Comparison of ENCODE assay signal across 33 cellular contexts in genomic region chr16:86480444-86480843, GRCh38. TPM values are rescaled to one million over a fixed set of nuclear protein-coding genes. Genes with fewer than 3 reads are reported as not detected.
DNase-seq lines count a peak whose midpoint lies in the region; ATAC-seq and TF ChIP-seq lines count a peak whose summit lies in the region.
"Had no signal": no experiment of that assay in that cellular context is flagged by ENCODE, and none has a peak within 500 bp of the region (broad histone marks: within the 10 kb centered on the region; RNA-seq: fewer than 3 reads in every experiment).

No MANE protein-coding gene starts in this region.

- H3K4me1 Mint-ChIP-seq in GM23338, result peaks cover 8% of the 10 kb centered on the region; the same call in 2 of the 3 replicates
- H3K4me1 Mint-ChIP-seq: activated B cell treated with CpG ODN at 0.5 μM for 24 hours; activated naive CD8-positive, alpha-beta T cell treated with anti-CD3 and anti-CD28 coated beads for 36 hours; immature natural killer cell; neural progenitor cell; stimulated activated effector memory CD8-positive, alpha-beta T cell treated with anti-CD3 and anti-CD28 coated beads, Interleukin-12 subunit alpha, Interleukin-12 subunit beta, amount 100 ng/mL, for 72 hours had no signal

- peak overlapping the region; percentile 1 for H3K27ac ChIP-seq in angular gyrus (ENCODE audit: low read depth, low read length)
- H3K27ac ChIP-seq in GM23338 (ENCODE audit: low read depth), result no peak overlapping the region
- H3K27ac ChIP-seq: BLaER1 treated with 17β-estradiol and CSF1 and Interleukin-3, amounts not matched to agents 10 nM and 100 nM; neural progenitor cell; vagina had no signal

- no peaks in the 10 kb centered on the region for H3K27me3 Mint-ChIP-seq in GM23338 (ENCODE audit: insufficient read depth, low read depth, poor library complexity)

- H3K79me2 ChIP-seq in GM23338 (replicated peaks; ENCODE audit: insufficient read depth), result no peaks in the 10 kb centered on the region

- H3K9me3 Mint-ChIP-seq in GM23338, result peaks cover 14% of the 10 kb centered on the region
- H3K9me3 Mint-ChIP-seq: T-helper 1 cell treated with Interleukin-12 subunit alpha and Interleukin-12 subunit beta and Interleukin-4 antibody, amounts not matched to agents 30 μg/mL and 1 μg/mL, for 36 hours had no signal

- H3F3A ChIP-seq in GM23338 (replicated peaks; ENCODE audit: low read depth), result no peaks in the 10 kb centered on the region

- no peaks in the 10 kb centered on the region for H3K9me2 ChIP-seq in GM23338 (ENCODE audit: insufficient read depth)

- H3K4me2 ChIP-seq in GM23338, result no peak overlapping the region
- H3K4me2 ChIP-seq: BLaER1 treated with 17β-estradiol and CSF1 and Interleukin-3, amounts not matched to agents 10 nM and 100 nM; neural progenitor cell had no signal

- H3K4me3 Mint-ChIP-seq in GM23338, result no peak overlapping the region
- H3K4me3 Mint-ChIP-seq: activated B cell treated with CpG ODN at 0.5 μM for 24 hours; activated naive CD8-positive, alpha-beta T cell treated with anti-CD3 and anti-CD28 coated beads for 36 hours; activated T-cell treated with anti-CD3 and anti-CD28 coated beads, Interleukin-2, amount 50 U/mL, for 24 hours; H9; immature natural killer cell; neural progenitor cell; stimulated activated effector memory CD8-positive, alpha-beta T cell treated with anti-CD3 and anti-CD28 coated beads, Interleukin-12 subunit alpha, Interleukin-12 subunit beta, amount 100 ng/mL, for 72 hours; T-helper 1 cell treated with Interleukin-12 subunit alpha and Interleukin-12 subunit beta and Interleukin-4 antibody, amounts not matched to agents 30 μg/mL and 1 μg/mL, for 36 hours had no signal

- no peak overlapping the region for H2AFZ ChIP-seq in GM23338
- H2AFZ ChIP-seq: neural progenitor cell had no signal

- intact Hi-C loops in posterior cingulate gyrus (cut with DNase I), result no loop called here

- no peak overlapping the region for H3K27ac Mint-ChIP-seq in GM23338
- H3K27ac Mint-ChIP-seq: activated B cell treated with CpG ODN at 0.5 μM for 24 hours; activated naive CD8-positive, alpha-beta T cell treated with anti-CD3 and anti-CD28 coated beads for 36 hours; activated T-cell treated with anti-CD3 and anti-CD28 coated beads, Interleukin-2, amount 50 U/mL, for 24 hours; immature natural killer cell; neural progenitor cell; progenitor cell of endocrine pancreas; stimulated activated effector memory CD8-positive, alpha-beta T cell treated with anti-CD3 and anti-CD28 coated beads, Interleukin-12 subunit alpha, Interleukin-12 subunit beta, amount 100 ng/mL, for 72 hours; T-helper 1 cell treated with Interleukin-12 subunit alpha and Interleukin-12 subunit beta and Interleukin-4 antibody, amounts not matched to agents 30 μg/mL and 1 μg/mL, for 36 hours had no signal

- no peaks in the 10 kb centered on the region for H3K27me3 ChIP-seq in GM23338 (ENCODE audit: insufficient read depth)
- H3K27me3 ChIP-seq: vagina had no signal

- H3K36me3 ChIP-seq in GM23338 (ENCODE audit: insufficient read depth), result no peaks in the 10 kb centered on the region
- H3K36me3 ChIP-seq: BLaER1 treated with 17β-estradiol and CSF1 and Interleukin-3, amounts not matched to agents 10 nM and 100 nM; neural progenitor cell had no signal

- H3K4me1 ChIP-seq in GM23338 (ENCODE audit: insufficient read depth), result no peaks in the 10 kb centered on the region
- H3K4me1 ChIP-seq: BLaER1 treated with 17β-estradiol and CSF1 and Interleukin-3, amounts not matched to agents 10 nM and 100 nM; vagina had no signal

- H4K20me1 ChIP-seq in GM23338 (replicated peaks; ENCODE audit: insufficient read depth), result no peaks in the 10 kb centered on the region

- peak; percentile 5 to 50 for DNase-seq in hippocampal formation (lab: John Stamatoyannopoulos, UW)
- DNase-seq in posterior cingulate gyrus, result peak in 6 of 10 donors; percentile 25 to 92 (median 52)
- DNase-seq in GM23338 (ENCODE audit: low spot score), result no peak
- DNase-seq in NCI-H1436 treated with DMSO at 0.1 percent for 48 hours (lab: John Stamatoyannopoulos, UW), result no peak
- DNase-seq in NCI-H1436 (lab: John Stamatoyannopoulos, UW), result no peak
- DNase-seq: activated B cell treated with CpG ODN at 0.5 μM for 24 hours; activated gamma-delta T cell; activated naive CD8-positive, alpha-beta T cell treated with anti-CD3 and anti-CD28 coated beads for 36 hours; activated T-cell treated with anti-CD3 and anti-CD28 coated beads, Interleukin-2, amount 50 U/mL, for 24 hours; COR-L47; cortex of kidney; erythroblast; foreskin fibroblast; H9; immature natural killer cell; mesenchymal stem cell; MM.1S; NCI-H2081 treated with DMSO at 0.1 percent for 48 hours; NCI-H226; NCI-H69; stimulated activated CD4-positive, alpha-beta T cell treated with anti-CD3 and anti-CD28 coated beads, Interleukin-4, amount 100 ng/mL, for 4 hours had no signal

- H3K36me3 Mint-ChIP-seq in GM23338 (ENCODE audit: low read depth), result no peaks in the 10 kb centered on the region
- H3K36me3 Mint-ChIP-seq: activated naive CD8-positive, alpha-beta T cell treated with anti-CD3 and anti-CD28 coated beads for 36 hours; immature natural killer cell; neural progenitor cell; stimulated activated effector memory CD8-positive, alpha-beta T cell treated with anti-CD3 and anti-CD28 coated beads, Interleukin-12 subunit alpha, Interleukin-12 subunit beta, amount 100 ng/mL, for 72 hours had no signal

- no peak overlapping the region for H3K4me3 ChIP-seq in GM23338
- H3K4me3 ChIP-seq: BLaER1 treated with 17β-estradiol and CSF1 and Interleukin-3, amounts not matched to agents 10 nM and 100 nM; GM12878; neural progenitor cell; vagina had no signal

- TF ChIP-seq CTCF in GM23338 (conservative IDR thresholded peaks at IDR 0.05; ENCODE audit: low read depth in 2 of 2), result no peak

- ATAC-seq in HG03039 (IDR thresholded peaks at IDR 0.05; ENCODE audit: unreplicated experiment) (no peak), GM23338 (no peak)
- ATAC-seq: GM12878; Right ventricle myocardium inferior; SK-N-SH treated with all-trans-retinoic acid at 6 μM for 48 hours; stimulated activated effector memory CD8-positive, alpha-beta T cell treated with anti-CD3 and anti-CD28 coated beads, Interleukin-12 subunit alpha, Interleukin-12 subunit beta, amount 100 ng/mL, for 72 hours had no signal

TF ChIP-seq in GM23338, 12 proteins besides CTCF, POLR2A, EP300 and RAD21:
- no peak for TF ChIP-seq ZNF114 (CRISPR knock-in tag; IDR thresholded peaks at IDR 0.05)

RNA-seq across cellular contexts. Expression of gene FOXF1, which starts 29.9 kb away (rescaled TPM):
- total RNA-seq in GM23338 (2014; rRNA removed; shearing (Covaris generic)), result 0.10 TPM in 1 of 2 replicates, not detected in the other
- 0.15 TPM in 1 of 2 replicates, not detected in the other for polyA plus RNA-seq in GM23338 (2016; fragmentation: Nextera tagmentation; extraction: Ambion mirVana)
- total RNA-seq: activated B cell treated with CpG ODN at 0.5 μM for 24 hours; activated naive CD8-positive, alpha-beta T cell treated with anti-CD3 and anti-CD28 coated beads for 36 hours; GM12878; H9; myocyte; progenitor cell of endocrine pancreas had no signal
- polyA plus RNA-seq: immature natural killer cell had no signal

Comparison
In these comparisons a context has a peak if more than half of its experiments do, and no peak if none do; other contexts are left out.
1. DNase-seq: peak in hippocampal formation (2 of 2) and posterior cingulate gyrus (6 of 10); none in GM23338 (single experiment), NCI-H1436 treated with DMSO at 0.1 percent for 48 hours (single experiment) and NCI-H1436 (single experiment).